Comparison of ENCODE assay signal across 20 cellular contexts in genomic region chr11:11839718-11840117, GRCh38. TPM values are rescaled to one million over a fixed set of nuclear protein-coding genes. Genes with fewer than 3 reads are reported as not detected.
DNase-seq lines count a peak whose midpoint lies in the region; ATAC-seq, FAIRE-seq and TF ChIP-seq lines count a peak whose summit lies in the region.
"Had no signal": no experiment of that assay in that cellular context is flagged by ENCODE, and none has a peak within 500 bp of the region (broad histone marks: within the 10 kb centered on the region; RNA-seq: fewer than 3 reads in every experiment).

No MANE protein-coding gene starts in this region.

- peaks cover 5% of the 10 kb centered on the region for H3K27me3 ChIP-seq in CD4-positive, alpha-beta T cell (ENCODE audit: control insufficient read depth, insufficient read depth, low read length)
- H3K27me3 ChIP-seq in K562 (ENCODE audit: control insufficient read depth in 2 of 2, insufficient read depth in 2 of 2, low read length in 2 of 2): no peaks in the 10 kb centered on the region
- H3K27me3 ChIP-seq: BLaER1 had no signal

- no peaks in the 10 kb centered on the region for H3K9me3 Mint-ChIP-seq in CD4-positive, alpha-beta T cell
- peaks cover 5% of the 10 kb centered on the region for H3K9me3 Mint-ChIP-seq in neural crest cell
- H3K9me3 Mint-ChIP-seq: CD4-positive, CD25-positive, alpha-beta regulatory T cell; CD8-positive, alpha-beta memory T cell had no signal

- H3K27ac Mint-ChIP-seq in CD4-positive, alpha-beta T cell: no peak overlapping the region
- no peak overlapping the region for H3K27ac Mint-ChIP-seq in neural crest cell (ENCODE audit: unreplicated experiment)
- H3K27ac Mint-ChIP-seq: B cell; CD4-positive, CD25-positive, alpha-beta regulatory T cell had no signal

- DNase-seq in A549 (ENCODE audit: low read depth in 1 of 2, low spot score in 1 of 2) (no peak), K562 (ENCODE audit: extremely low read depth in 1 of 4, low spot score in 3 of 4) (no peak), neural crest cell (ENCODE audit: low read depth, low spot score) (no peak), cerebellar cortex (ENCODE audit: low spot score) (no peak), superior temporal gyrus (ENCODE audit: extremely low spot score) (no peak), middle frontal gyrus (ENCODE audit: extremely low spot score, low spot score) (no peak)
- no peak for DNase-seq in CD4-positive, alpha-beta T cell
- DNase-seq: CD4-positive, CD25-positive, alpha-beta regulatory T cell; CD8-positive, alpha-beta memory T cell; DMS153; DND-41; GM23248; H7; HCEC 1CT had no signal

- no peak overlapping the region for H3K27ac ChIP-seq in A549
- no peak overlapping the region for H3K27ac ChIP-seq in CD4-positive, alpha-beta T cell (ENCODE audit: low read depth, low read length)
- no peak overlapping the region for H3K27ac ChIP-seq in K562 (ENCODE audit: extremely low read depth, low read depth, low read length)
- H3K27ac ChIP-seq: BLaER1, C4-2B, GM23248 had no signal

- H3K27me3 Mint-ChIP-seq in CD4-positive, alpha-beta T cell: peaks cover 25% of the 10 kb centered on the region
- no peaks in the 10 kb centered on the region for H3K27me3 Mint-ChIP-seq in neural crest cell (ENCODE audit: low read depth)

- H2AFZ ChIP-seq in K562 (ENCODE audit: low read depth, low read length): no peak overlapping the region
- H2AFZ ChIP-seq: GM23248 had no signal

- H3K9ac ChIP-seq in K562 (ENCODE audit: insufficient read depth in 1 of 2, low read depth in 2 of 2, low read length in 2 of 2): no peak overlapping the region
- H3K9ac ChIP-seq: BLaER1, GM23248 had no signal

- CTCF ChIA-PET in A549 (lab: Yijun Ruan, JAX): no interaction called here
- CTCF ChIA-PET in CD4-positive, alpha-beta T cell (lab: Charles Lee): no interaction called here
- CTCF ChIA-PET in K562 (lab: Yijun Ruan, JAX; ENCODE audit: low intra/inter-chr PET ratio): interaction anchor here (0.6 kb wide), 1 partner anchor 34 kb away, joined by 3 read pairs; no protein-coding TSS in a partner anchor

- no peaks in the 10 kb centered on the region for H3K9me1 ChIP-seq in K562 (ENCODE audit: control insufficient read depth, insufficient read depth, low read length)

- peaks cover 3% of the 10 kb centered on the region for H3K36me3 Mint-ChIP-seq in CD4-positive, alpha-beta T cell (ENCODE audit: low read depth)
- H3K36me3 Mint-ChIP-seq in neural crest cell (ENCODE audit: low read depth): no peaks in the 10 kb centered on the region
- H3K36me3 Mint-ChIP-seq: CD4-positive, CD25-positive, alpha-beta regulatory T cell had no signal

- H3K4me3 ChIP-seq in A549 (no peak overlapping the region), K562 (no peak overlapping the region)
- H3K4me3 ChIP-seq: BLaER1, GM12878, GM23248 had no signal

- H3K4me3 Mint-ChIP-seq in CD4-positive, alpha-beta T cell: peak overlapping the region; percentile 50
- peak overlapping the region; percentile 61 for H3K4me3 Mint-ChIP-seq in neural crest cell
- H3K4me3 Mint-ChIP-seq: B cell had no signal

- H3K36me3 ChIP-seq in K562 (ENCODE audit: control insufficient read depth, insufficient read depth, low read length): no peaks in the 10 kb centered on the region; the same call in 2 of the 3 replicates
- H3K36me3 ChIP-seq: BLaER1 had no signal

- H3K4me1 ChIP-seq in A549 (peaks cover 15% of the 10 kb centered on the region), K562 (replicated peaks in 1 of 2; ENCODE audit: control insufficient read depth in 2 of 2, insufficient read depth in 2 of 2, low read length in 2 of 2) (peaks cover 4 to 7% of the 10 kb centered on the region in 2 experiments; a peak in 3 of 5 replicates)

- peaks cover 29% of the 10 kb centered on the region for H3K79me2 ChIP-seq in K562 (ENCODE audit: control insufficient read depth, insufficient read depth, low read length)

- POLR2A ChIA-PET in A549 (lab: Yijun Ruan, JAX) (no interaction called here), K562 (lab: Yijun Ruan, JAX) (interaction anchor here (0.5 to 2.4 kb wide), 4 partner anchors 12 to 743 kb away, joined by 3 to 7 read pairs (median 3); no protein-coding TSS in a partner anchor)
- POLR2A ChIA-PET in CD4-positive, alpha-beta T cell (lab: Charles Lee): no interaction called here

- TF ChIP-seq CTCF in A549 (IDR thresholded peaks at IDR 0.05): no peak
- no peak for TF ChIP-seq CTCF in CD4-positive, alpha-beta T cell (IDR thresholded peaks at IDR 0.05)
- TF ChIP-seq CTCF in K562 (IDR thresholded peaks at IDR 0.05 in 2 of 3, conservative IDR thresholded peaks at IDR 0.05 in 1 of 3; ENCODE audit: insufficient read depth in 2 of 3, low read depth in 1 of 3, low read length in 3 of 3): no peak
- no peak for TF ChIP-seq CTCF in neural crest cell (conservative IDR thresholded peaks at IDR 0.05)

- FAIRE-seq in A549 (lab: Jason Lieb, UNC) (no peak), K562 (lab: Jason Lieb, UNC) (no peak)
- FAIRE-seq: GM12878, GM19239, H1 had no signal

- no peak overlapping the region for H3K4me2 ChIP-seq in A549
- no peak overlapping the region for H3K4me2 ChIP-seq in K562 (ENCODE audit: insufficient read depth, low read length)
- H3K4me2 ChIP-seq: BLaER1 had no signal

- no peak for TF ChIP-seq RAD21 in A549 (conservative IDR thresholded peaks at IDR 0.05 in 1 of 2, IDR thresholded peaks at IDR 0.05 in 1 of 2)
- no peak for TF ChIP-seq RAD21 in K562 (CRISPR knock-in tag; conservative IDR thresholded peaks at IDR 0.05 in 1 of 2, IDR thresholded peaks at IDR 0.05 in 1 of 2)

- TF ChIP-seq POLR2A in A549 (IDR thresholded peaks at IDR 0.05; ENCODE audit: low read length) (no peak), K562 (conservative IDR thresholded peaks at IDR 0.05) (no peak)

- peaks cover 3% of the 10 kb centered on the region for H3K4me1 Mint-ChIP-seq in CD4-positive, alpha-beta T cell (ENCODE audit: low read depth)
- peaks cover 4% of the 10 kb centered on the region for H3K4me1 Mint-ChIP-seq in neural crest cell

- no TSS peak for BruUV-seq in K562 (replicated peaks; lab: Mats Ljungman, UMichigan)

- in situ Hi-C loops in K562 (cut with MboI): no loop called here

- TF ChIP-seq EP300 in A549 (IDR thresholded peaks at IDR 0.05): no peak
- no peak for TF ChIP-seq EP300 in K562 (IDR thresholded peaks at IDR 0.05; ENCODE audit: low read length)

- ATAC-seq in A549 (no peak), K562 (no peak)
- no peak for ATAC-seq in CD4-positive, alpha-beta T cell (ENCODE audit: poor library complexity)
- ATAC-seq: GM12878 had no signal

- H3K9me3 ChIP-seq in A549 (no peaks in the 10 kb centered on the region), K562 (replicated peaks; ENCODE audit: control insufficient read depth, insufficient read depth, low read depth, low read length) (no peaks in the 10 kb centered on the region)
- no peaks in the 10 kb centered on the region for H3K9me3 ChIP-seq in CD4-positive, alpha-beta T cell (ENCODE audit: control insufficient read depth, low read length)
- H3K9me3 ChIP-seq: BLaER1 had no signal

- intact Hi-C loops in CD4-positive, alpha-beta T cell (cut with DNase I, micrococcal nuclease): loop anchor here (5.0 to 10.0 kb wide), 5 partner anchors 1032 to 1625 kb away; partner anchors contain the start of genes BTBD10 (in 1 of the 2), CTR9 (in 1 of the 2) and EIF4G2 (in 1 of the 2)
- intact Hi-C loops in K562 (cut with micrococcal nuclease): loop anchor here (2.0 kb wide), 1 partner anchor 25 kb away; no protein-coding TSS in a partner anchor

- H4K20me1 ChIP-seq in K562 (replicated peaks; ENCODE audit: control insufficient read depth, insufficient read depth, low read length): 0 out of 2 replicates have a peak, but pooled peaks cover 5% of the 10 kb centered on the region

TF ChIP-seq in A549, 52 proteins besides CTCF, POLR2A, EP300 and RAD21:
- TF ChIP-seq MAFK (IDR thresholded peaks at IDR 0.05; ENCODE audit: partially characterized antibody): peak; percentile 59
- no peak for TF ChIP-seq RCOR1 (IDR thresholded peaks at IDR 0.05; ENCODE audit: low read depth, low read length)

TF ChIP-seq in K562, 482 proteins besides CTCF, POLR2A, EP300 and RAD21 (continues in another document):
- TF ChIP-seq C11orf30 (IDR thresholded peaks at IDR 0.05; ENCODE audit: low read depth) (peak; percentile 21; the same call in 1 of the 2 replicates), COPS2 (conservative IDR thresholded peaks at IDR 0.05) (no peak), MAFK (IDR thresholded peaks at IDR 0.05; ENCODE audit: low read length) (peak; percentile 50; the same call in 1 of the 2 replicates), MAFF (IDR thresholded peaks at IDR 0.05; ENCODE audit: low read length) (peak; percentile 35), ZSCAN32 (CRISPR knock-in tag; IDR thresholded peaks at IDR 0.05) (no peak), PPARD (CRISPR knock-in tag; IDR thresholded peaks at IDR 0.05) (no peak)
- TF ChIP-seq, protein P1, sequence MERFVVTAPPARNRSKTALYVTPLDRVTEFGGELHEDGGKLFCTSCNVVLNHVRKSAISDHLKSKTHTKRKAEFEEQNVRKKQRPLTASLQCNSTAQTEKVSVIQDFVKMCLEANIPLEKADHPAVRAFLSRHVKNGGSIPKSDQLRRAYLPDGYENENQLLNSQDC (CRISPR knock-in tag; IDR thresholded peaks at IDR 0.05): no peak

RNA-seq across cellular contexts. Expression of gene USP47, which starts 2.1 kb away (rescaled TPM):
- polyA plus RNA-seq in A549 (2011; rRNA removed) (31.3 and 32.8 TPM in 2 replicates), A549 (2017; fragmentation: RNase III; extraction: RNeasy Plus Mini Kit Qiagen cat#74134 plus additional on column Dnase treatment) (31.0 to 31.8 TPM (median 31.4 TPM) in 3 replicates), K562 (2011; rRNA removed) (27.1 and 31.4 TPM in 2 replicates), K562 (2014; fragmentation: Illumina TruSeq; extraction: Trizol) (32.2 and 34.7 TPM in 2 replicates), K562 (2014; fragmentation: Nextera tagmentation; extraction: Ambion mirVana) (10 to 100 TPM; 13.1 to 16.4 TPM), K562 (2014; rRNA removed) (26.0 and 32.7 TPM in 2 replicates)
- 6.2 and 6.6 TPM in 2 replicates for polyA plus RNA-seq in A549 (2012; cell fraction: cytosol; rRNA removed)
- 4.2 and 7.8 TPM in 2 replicates for polyA plus RNA-seq in A549 (2012; cell fraction: nucleus; rRNA removed)
- polyA minus RNA-seq in A549 (2011; rRNA and poly(A)+ RNA removed): 20.9 and 23.6 TPM in 2 replicates
- total RNA-seq in CD4-positive, alpha-beta T cell: 100 to 1,000 TPM in 1 of 2 experiments, 10 to 100 TPM in 1; 97.0 to 100 TPM
- 44.2 and 108 TPM in 2 replicates for total RNA-seq in K562 (2011; cell fraction: chromatin; rRNA removed; ENCODE audit: low replicate concordance)
- total RNA-seq in K562 (2011; cell fraction: nucleolus; rRNA removed): 19.7 and 22.7 TPM in 2 replicates
- total RNA-seq in K562 (2011; cell fraction: nucleoplasm; rRNA removed): 41.9 and 49.6 TPM in 2 replicates
- total RNA-seq in K562 (2014; rRNA removed) (51.7 and 53.2 TPM in 2 replicates), K562 (2014; rRNA removed; fragmentation: Illumina TruSeq; extraction: Trizol) (61.1 and 76.1 TPM in 2 replicates), K562 (2015; rRNA removed; fragmentation: Illumina TruSeq; extraction: Trizol) (61.8 and 63.6 TPM in 2 replicates), K562 (2021) (34.1 and 36.1 TPM in 2 replicates), neural crest cell (58.9 and 59.4 TPM in 2 replicates)
- 6.1 and 10.7 TPM in 2 replicates for polyA plus RNA-seq in K562 (2011; cell fraction: cytosol; rRNA removed)
- 23.1 and 30.6 TPM in 2 replicates for polyA plus RNA-seq in K562 (2011; cell fraction: nucleus; rRNA removed)
- 23.8 and 30.3 TPM in 2 replicates for polyA plus RNA-seq in K562 (2012)
- polyA minus RNA-seq in K562 (2011; rRNA and poly(A)+ RNA removed): 84.5 and 90.5 TPM in 2 replicates
- 21.7 and 22.3 TPM in 2 replicates for polyA minus RNA-seq in K562 (2011; cell fraction: cytosol; rRNA and poly(A)+ RNA removed)
- polyA minus RNA-seq in K562 (2011; cell fraction: nucleus; rRNA and poly(A)+ RNA removed): 59.5 and 83.2 TPM in 2 replicates

Comparison
In these comparisons a context has a peak if more than half of its experiments do, and no peak if none do; other contexts are left out.
1. Of the 35 proteins assayed by ChIP-seq in both K562 and A549: peak only in K562: none; only in A549: none; in both: MAFK; in neither: 34.